ENCODE assay signal across 9 cellular contexts in genomic region chr6:129774697-129775447, GRCh38.
DNase-seq lines count a peak whose midpoint lies in the region; ATAC-seq and TF ChIP-seq lines count a peak whose summit lies in the region.
"Had no signal": no experiment of that assay in that cellular context is flagged by ENCODE, and none has a peak within 500 bp of the region (broad histone marks: within the 10 kb centered on the region; RNA-seq: fewer than 3 reads in every experiment).

No MANE protein-coding gene starts in this region.

- H3K36me3 Mint-ChIP-seq in activated CD4-positive, alpha-beta T cell treated with anti-CD3 and anti-CD28 coated beads, Interleukin-2, amount 10 ng/mL, durations not matched to agents 24 days and 14 days (ENCODE audit: low read depth): no peaks in the 10 kb centered on the region
- no peaks in the 10 kb centered on the region for H3K36me3 Mint-ChIP-seq in endodermal cell (ENCODE audit: low read depth)

- H3K27ac ChIP-seq in HEK293 (ENCODE audit: extremely low read depth, low read depth, low read length): no peak overlapping the region
- H3K27ac ChIP-seq in endodermal cell (ENCODE audit: low read depth, low read length): no peak overlapping the region

- H3K9ac ChIP-seq in endodermal cell (ENCODE audit: extremely low read depth, low read length, poor library complexity, severe bottlenecking): no peak overlapping the region

- H3K4me1 ChIP-seq in HEK293 (ENCODE audit: control insufficient read depth, insufficient read depth, low read length) (no peaks in the 10 kb centered on the region), endodermal cell (ENCODE audit: control insufficient read depth, insufficient read depth, low read length) (no peaks in the 10 kb centered on the region)

- intact Hi-C loops in activated CD4-positive, alpha-beta T cell treated with anti-CD3 and anti-CD28 coated beads, Interleukin-2, amount 10 ng/mL, durations not matched to agents 24 days and 14 days (cut with micrococcal nuclease): no loop called here

- no peak overlapping the region for H3K27ac Mint-ChIP-seq in activated CD4-positive, alpha-beta T cell treated with anti-CD3 and anti-CD28 coated beads, Interleukin-2, amount 10 ng/mL, durations not matched to agents 24 days and 14 days
- H3K27ac Mint-ChIP-seq in endodermal cell: no peak overlapping the region
- H3K27ac Mint-ChIP-seq: activated naive CD4-positive, alpha-beta T cell treated with anti-CD3 and anti-CD28 coated beads, Interleukin-2, amount 50 U/mL, for 24 hours had no signal

- WGBS in endodermal cell (ENCODE audit: insufficient coverage in 1 of 2, insufficient read length in 1 of 2), 2 experiments: 37 to 39% methylated on average over 5 to 8 of the region's 8 CpGs

- POLR2A ChIA-PET in HEK293 (lab: Yijun Ruan, JAX): interaction anchor here (1.1 kb wide), 1 partner anchor 10 kb away, joined by 3 read pairs; no protein-coding TSS in a partner anchor

- H3K36me3 ChIP-seq in HEK293 (ENCODE audit: control insufficient read depth in 2 of 2, insufficient read depth in 1 of 2, low read length in 2 of 2): no peaks in the 10 kb centered on the region
- no peaks in the 10 kb centered on the region for H3K36me3 ChIP-seq in endodermal cell (ENCODE audit: control insufficient read depth, insufficient read depth, low read length)

- CTCF ChIA-PET in HEK293 (lab: Yijun Ruan, JAX): interaction anchor here (0.5 to 4.5 kb wide), 91 partner anchors 8 to 1928 kb away, joined by 3 to 100 read pairs (median 4); partner anchors contain the start of gene ARHGAP18

- H3K9me3 Mint-ChIP-seq in activated CD4-positive, alpha-beta T cell treated with anti-CD3 and anti-CD28 coated beads, Interleukin-2, amount 10 ng/mL, durations not matched to agents 24 days and 14 days: peaks cover 3% of the 10 kb centered on the region
- peaks cover 11% of the 10 kb centered on the region for H3K9me3 Mint-ChIP-seq in endodermal cell
- H3K9me3 Mint-ChIP-seq: activated naive CD4-positive, alpha-beta T cell treated with anti-CD3 and anti-CD28 coated beads, Interleukin-2, amount 50 U/mL, for 24 hours had no signal

- no peak overlapping the region for H3K4me3 Mint-ChIP-seq in activated CD4-positive, alpha-beta T cell treated with anti-CD3 and anti-CD28 coated beads, Interleukin-2, amount 10 ng/mL, durations not matched to agents 24 days and 14 days
- H3K4me3 Mint-ChIP-seq in endodermal cell: peak overlapping the region; percentile 53
- H3K4me3 Mint-ChIP-seq: activated naive CD4-positive, alpha-beta T cell treated with anti-CD3 and anti-CD28 coated beads, Interleukin-2, amount 50 U/mL, for 24 hours had no signal

- no peaks in the 10 kb centered on the region for H3K4me1 Mint-ChIP-seq in activated CD4-positive, alpha-beta T cell treated with anti-CD3 and anti-CD28 coated beads, Interleukin-2, amount 10 ng/mL, durations not matched to agents 24 days and 14 days
- H3K4me1 Mint-ChIP-seq in endodermal cell: peaks cover 7% of the 10 kb centered on the region

- H3K27me3 ChIP-seq in endodermal cell (ENCODE audit: control insufficient read depth, insufficient read depth, low read length, poor library complexity, severe bottlenecking): no peaks in the 10 kb centered on the region

- no peaks in the 10 kb centered on the region for H3K9me3 ChIP-seq in HEK293 (ENCODE audit: control insufficient read depth, insufficient read depth, low read depth, low read length)
- peaks cover 5% of the 10 kb centered on the region for H3K9me3 ChIP-seq in endodermal cell (ENCODE audit: control insufficient read depth, low read length)

- no peak for ATAC-seq in HG02678 (IDR thresholded peaks at IDR 0.05; ENCODE audit: unreplicated experiment)

- peaks cover 32% of the 10 kb centered on the region for H3K27me3 Mint-ChIP-seq in activated CD4-positive, alpha-beta T cell treated with anti-CD3 and anti-CD28 coated beads, Interleukin-2, amount 10 ng/mL, durations not matched to agents 24 days and 14 days
- no peaks in the 10 kb centered on the region for H3K27me3 Mint-ChIP-seq in endodermal cell (ENCODE audit: insufficient read depth)
- H3K27me3 Mint-ChIP-seq: activated naive CD4-positive, alpha-beta T cell treated with anti-CD3 and anti-CD28 coated beads, Interleukin-2, amount 50 U/mL, for 24 hours had no signal

- DNase-seq in DMS114 treated with DMSO at 0.1 percent for 48 hours (lab: John Stamatoyannopoulos, UW; ENCODE audit: unreplicated experiment) (peak; percentile 10), NCI-H2227 (lab: John Stamatoyannopoulos, UW; ENCODE audit: unreplicated experiment) (peak; percentile 78), endodermal cell (peak; percentile 95), lung microvascular endothelial cell (ENCODE audit: low read depth in 2 of 2) (peak; percentile 83 to 84)
- peak; percentile 83 for DNase-seq in activated CD4-positive, alpha-beta T cell treated with anti-CD3 and anti-CD28 coated beads, Interleukin-2, amount 10 ng/mL, durations not matched to agents 24 days and 14 days
- DNase-seq in stimulated activated CD8-positive, alpha-beta memory T cell treated with anti-CD3 and anti-CD28 coated beads, Interleukin-4, amount 100 ng/mL, for 24 hours (ENCODE audit: low read depth): peak; percentile 8

- peak overlapping the region; percentile 7; the same call in 1 of the 2 replicates for H3K4me3 ChIP-seq in HEK293 (ENCODE audit: low read depth, low read length)
- H3K4me3 ChIP-seq in endodermal cell (ENCODE audit: low read length): peak overlapping the region; percentile 58

- TF ChIP-seq CTCF in HEK293 (tag by site-specific recombination; IDR thresholded peaks at IDR 0.05): peak; percentile 78
- peak; percentile 98 for TF ChIP-seq CTCF in endodermal cell (conservative IDR thresholded peaks at IDR 0.05)

TF ChIP-seq in HEK293, 187 proteins besides CTCF, POLR2A, EP300 and RAD21 (continues in another document):
- TF ChIP-seq ZNF354C (tag by site-specific recombination; IDR thresholded peaks at IDR 0.05; ENCODE audit: borderline replicate concordance, low read depth): no peak
- peak; percentile 92 for TF ChIP-seq ZNF654 (tag by site-specific recombination; IDR thresholded peaks at IDR 0.05; ENCODE audit: low read depth)
- TF ChIP-seq ZBTB1 (tag by site-specific recombination; IDR thresholded peaks at IDR 0.05): no peak
- TF ChIP-seq ZNF394 (tag by site-specific recombination; IDR thresholded peaks at IDR 0.05; ENCODE audit: borderline replicate concordance): peak; percentile 26; the same call in 1 of the 2 replicates
- TF ChIP-seq ZNF580 (tag by site-specific recombination; IDR thresholded peaks at IDR 0.05): 0 out of 2 replicates have a peak, but pooled peaks have one; percentile 9
- TF ChIP-seq ZFP37 (tag by site-specific recombination; IDR thresholded peaks at IDR 0.05): 0 out of 2 replicates have a peak, but pooled peaks have one; percentile 44
- TF ChIP-seq ZBTB17 (tag by site-specific recombination; IDR thresholded peaks at IDR 0.05): peak; percentile 60
- TF ChIP-seq ZNF169 (tag by site-specific recombination; IDR thresholded peaks at IDR 0.05): no peak
- TF ChIP-seq ZSCAN30 (tag by site-specific recombination; IDR thresholded peaks at IDR 0.05): peak; percentile 49; the same call in 1 of the 2 replicates
- no peak for TF ChIP-seq TCF7L2 (IDR thresholded peaks at IDR 0.05; ENCODE audit: borderline replicate concordance, low read depth, low read length)
- peak; percentile 47; the same call in 1 of the 2 replicates for TF ChIP-seq ZNF518A (tag by site-specific recombination; conservative IDR thresholded peaks at IDR 0.05; ENCODE audit: low read depth)
- no peak for TF ChIP-seq ZNF223 (tag by site-specific recombination; IDR thresholded peaks at IDR 0.05)
- peak; percentile 93 for TF ChIP-seq IKZF3 (tag by site-specific recombination; IDR thresholded peaks at IDR 0.05)
- 0 out of 2 replicates have a peak, but pooled peaks have one; percentile 22 for TF ChIP-seq ZNF660 (tag by site-specific recombination; IDR thresholded peaks at IDR 0.05)
- no peak for TF ChIP-seq KLF1 (tag by site-specific recombination; IDR thresholded peaks at IDR 0.05)
- TF ChIP-seq GLI4 (tag by site-specific recombination; IDR thresholded peaks at IDR 0.05): peak; percentile 58; the same call in 1 of the 2 replicates

Comparison
In these comparisons a context has a peak if more than half of its experiments do, and no peak if none do; other contexts are left out.
1. DNase-seq: peak in every context shown above with its lines; median percentile 95 in endodermal cell; 84 in lung microvascular endothelial cell; 83 in activated CD4-positive, alpha-beta T cell treated with anti-CD3 and anti-CD28 coated beads, Interleukin-2, amount 10 ng/mL, durations not matched to agents 24 days and 14 days; 78 in NCI-H2227; 10 in DMS114 treated with DMSO at 0.1 percent for 48 hours; 8 in stimulated activated CD8-positive, alpha-beta memory T cell treated with anti-CD3 and anti-CD28 coated beads, Interleukin-4, amount 100 ng/mL, for 24 hours.